1 cellular context compared by ENCODE assay signal in genomic region chr5:138458353-138458752, GRCh38.
TF ChIP-seq lines count a peak whose summit lies in the region.

No MANE protein-coding gene starts in this region.

TF ChIP-seq in SK-N-SH, 30 proteins besides CTCF, POLR2A, EP300 and RAD21 (continued from another document):
- no peak for TF ChIP-seq MAX (IDR thresholded peaks at IDR 0.05; ENCODE audit: low read depth)
